In the genomic region with DNA sequence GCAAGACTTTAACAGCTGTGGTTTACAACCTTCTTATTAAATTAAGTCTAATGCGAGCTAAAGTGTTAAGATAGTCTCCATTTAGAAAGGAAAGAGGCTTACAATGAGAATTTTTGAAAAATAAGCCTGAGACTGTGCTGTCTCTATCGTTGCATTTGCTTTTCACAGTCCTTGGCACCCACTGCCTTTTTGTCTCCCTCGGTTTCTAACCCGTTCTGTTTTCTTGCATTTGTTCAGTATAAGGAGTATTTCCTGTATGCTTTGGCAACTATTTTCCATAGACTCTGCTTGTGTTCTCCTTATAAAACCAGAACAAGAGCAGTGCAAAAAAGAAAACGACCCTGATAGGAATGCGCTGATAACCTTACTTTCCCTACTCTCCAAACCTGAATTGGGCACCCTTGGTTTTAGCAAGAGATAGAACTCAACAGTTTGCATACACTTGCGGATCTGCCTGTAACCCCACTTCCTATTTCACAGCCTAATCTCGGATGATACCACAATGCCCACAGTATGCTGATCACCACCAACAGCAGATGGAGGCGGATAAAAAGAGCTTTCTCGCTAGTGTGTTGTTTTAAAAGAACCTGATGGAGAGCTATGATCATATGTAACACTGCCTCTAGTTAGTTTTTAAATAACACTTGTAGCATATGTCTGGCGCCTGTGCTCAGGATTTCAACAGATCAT, we compare ENCODE assay signal across 9 cellular contexts. TPM values are rescaled to one million over a fixed set of nuclear protein-coding genes. Genes with fewer than 3 reads are reported as not detected.
DNase-seq lines count a peak whose midpoint lies in the region; ATAC-seq, FAIRE-seq and TF ChIP-seq lines count a peak whose summit lies in the region.
"Had no signal": no experiment of that assay in that cellular context is flagged by ENCODE, and none has a peak within 500 bp of the region (broad histone marks: within the 10 kb centered on the region; RNA-seq: fewer than 3 reads in every experiment).

No MANE protein-coding gene starts in this region.

- ATAC-seq in HG02885 (IDR thresholded peaks at IDR 0.05; ENCODE audit: poor library complexity, unreplicated experiment) (peak; percentile 29), HG03108 (IDR thresholded peaks at IDR 0.05; ENCODE audit: unreplicated experiment) (no peak)

- H3K4me3 ChIP-seq in epithelial cell of esophagus (ENCODE audit: low read length) (peak overlapping the region; percentile 75), ovary (peak overlapping the region; percentile 80)

- no peaks in the 10 kb centered on the region for H3K27me3 ChIP-seq in ovary

- H3K4me3 Mint-ChIP-seq in T-helper 1 cell treated with Interleukin-12 subunit alpha and Interleukin-12 subunit beta and Interleukin-4 antibody, amounts not matched to agents 30 μg/mL and 1 μg/mL, for 36 hours: peak overlapping the region; percentile 78

- H3K36me3 Mint-ChIP-seq in T-helper 1 cell treated with Interleukin-12 subunit alpha and Interleukin-12 subunit beta and Interleukin-4 antibody, amounts not matched to agents 30 μg/mL and 1 μg/mL, for 36 hours (ENCODE audit: low read depth): no peaks in the 10 kb centered on the region

- H3K27me3 Mint-ChIP-seq in T-helper 1 cell treated with Interleukin-12 subunit alpha and Interleukin-12 subunit beta and Interleukin-4 antibody, amounts not matched to agents 30 μg/mL and 1 μg/mL, for 36 hours (ENCODE audit: low read depth): peaks cover 15% of the 10 kb centered on the region

- H3K4me1 Mint-ChIP-seq in T-helper 1 cell treated with Interleukin-12 subunit alpha and Interleukin-12 subunit beta and Interleukin-4 antibody, amounts not matched to agents 30 μg/mL and 1 μg/mL, for 36 hours (ENCODE audit: low read depth): peaks cover 23% of the 10 kb centered on the region

- 19 to 27% (median 25%) methylated on average over 11 of the region's 11 CpGs for WGBS in ovary, 3 donors

- TF ChIP-seq POLR2A in ovary (IDR thresholded peaks at IDR 0.05): no peak

- intact Hi-C loops in ovary (cut with DNase I): loop anchor here in 1 of 4 donors (10.0 kb wide), 1 partner anchor 65 kb away; no protein-coding TSS in a partner anchor

- no peaks in the 10 kb centered on the region for H3K36me3 ChIP-seq in ovary

- no peak for TF ChIP-seq EP300 in ovary (IDR thresholded peaks at IDR 0.05)

- no peak for FAIRE-seq in HTR-8/SVneo (lab: Jason Lieb, UNC)
- FAIRE-seq: endometrium had no signal

- H3K27ac ChIP-seq in ovary: peak overlapping the region in 1 of 2 donors; percentile 91

- peak; percentile 16 for DNase-seq in activated T-cell treated with anti-CD3 and anti-CD28 coated beads for 24 hours (ENCODE audit: low read depth)
- no peak for DNase-seq in activated T-cell treated with anti-CD3 and anti-CD28 coated beads, Interleukin-2, amount 50 U/mL, for 1 hour
- DNase-seq in epithelial cell of esophagus (ENCODE audit: low read depth): no peak
- DNase-seq in ovary: no peak
- no peak for DNase-seq in HTR-8/SVneo (ENCODE audit: insufficient read length, low spot score)

- H3K9me3 ChIP-seq in ovary: no peaks in the 10 kb centered on the region

- no peak for TF ChIP-seq CTCF in epithelial cell of esophagus (IDR thresholded peaks at IDR 0.05; ENCODE audit: insufficient read depth, low read depth, low read length, missing control alignments)
- TF ChIP-seq CTCF in ovary (IDR thresholded peaks at IDR 0.05): no peak

- H3K9me3 Mint-ChIP-seq in T-helper 1 cell treated with Interleukin-12 subunit alpha and Interleukin-12 subunit beta and Interleukin-4 antibody, amounts not matched to agents 30 μg/mL and 1 μg/mL, for 36 hours: no peaks in the 10 kb centered on the region

- H3K27ac Mint-ChIP-seq in T-helper 1 cell treated with Interleukin-12 subunit alpha and Interleukin-12 subunit beta and Interleukin-4 antibody, amounts not matched to agents 30 μg/mL and 1 μg/mL, for 36 hours: peak overlapping the region; percentile 42

- H3K4me1 ChIP-seq in ovary (ENCODE audit: insufficient read depth): peaks cover 4% of the 10 kb centered on the region

RNA-seq across cellular contexts. Expression of gene ARHGAP12, which starts 1.5 kb away (rescaled TPM):
- total RNA-seq in ovary: 10 to 100 TPM; 23.0 to 60.6 (median 35.7) TPM
- polyA plus RNA-seq in ovary: 10 to 100 TPM; 13.9 to 17.7 TPM
